ENCODE assay signal across 15 cellular contexts in genomic region chr1:18108313-18109057, GRCh38. TPM values are rescaled to one million over a fixed set of nuclear protein-coding genes. Genes with fewer than 3 reads are reported as not detected.
DNase-seq lines count a peak whose midpoint lies in the region; ATAC-seq and TF ChIP-seq lines count a peak whose summit lies in the region.
"Had no signal": no experiment of that assay in that cellular context is flagged by ENCODE, and none has a peak within 500 bp of the region (broad histone marks: within the 10 kb centered on the region; RNA-seq: fewer than 3 reads in every experiment).

No MANE protein-coding gene starts in this region.

- no peaks in the 10 kb centered on the region for H3K36me3 ChIP-seq in A673 (ENCODE audit: insufficient read depth, low read length, poor library complexity, severe bottlenecking)
- H3K36me3 ChIP-seq in left lung: no peaks in the 10 kb centered on the region
- H3K36me3 ChIP-seq: esophagus squamous epithelium had no signal

- no peak overlapping the region for H3K27ac ChIP-seq in A673 (ENCODE audit: low read depth, low read length, poor library complexity, severe bottlenecking)
- H3K27ac ChIP-seq in left lung: no peak overlapping the region
- H3K27ac ChIP-seq: body of pancreas had no signal

- H3K27me3 Mint-ChIP-seq in nephron progenitor cell (ENCODE audit: low read depth, poor library complexity): peaks cover 98% of the 10 kb centered on the region

- no peak overlapping the region for H3K27ac Mint-ChIP-seq in nephron progenitor cell
- H3K27ac Mint-ChIP-seq: CD4-positive, alpha-beta T cell; natural killer cell had no signal

- POLR2A ChIA-PET in A673 (lab: Charles Lee; ENCODE audit: low non-redundant PET): no interaction called here

- in situ Hi-C loops in GM13977 (cut with MboI; ENCODE audit: low pct_unique_long_range_greater_than_20kb, low sequenced_read_pairs, unreplicated experiment): no loop called here

- H3K36me3 Mint-ChIP-seq in nephron progenitor cell (ENCODE audit: low read depth): no peaks in the 10 kb centered on the region
- H3K36me3 Mint-ChIP-seq: natural killer cell had no signal

- H3K27me3 ChIP-seq in A673 (replicated peaks; ENCODE audit: insufficient read depth, low read depth, low read length, poor library complexity) (peaks cover 53% of the 10 kb centered on the region), left lung (peaks cover 67 to 94% of the 10 kb centered on the region in 2 donors)

- DNase-seq in A673 (ENCODE audit: low spot score) (no peak), GM13977 (ENCODE audit: low spot score) (peak; percentile 25), cerebellar cortex (ENCODE audit: low spot score) (peak; percentile 53), nephron progenitor cell (no peak), left lung (no peak)
- no peak for DNase-seq in activated T-cell treated with anti-CD3 and anti-CD28 coated beads, Interleukin-2, amount 50 U/mL, for 1 hour
- DNase-seq: body of pancreas; CD4-positive, alpha-beta T cell; esophagus squamous epithelium; natural killer cell; NCI-H1436 had no signal

- no peaks in the 10 kb centered on the region for H3K9me3 ChIP-seq in A673 (ENCODE audit: low read depth, low read length, poor library complexity, severe bottlenecking)
- no peaks in the 10 kb centered on the region for H3K9me3 ChIP-seq in left lung
- H3K9me3 ChIP-seq: body of pancreas, esophagus squamous epithelium had no signal

- peaks cover 25% of the 10 kb centered on the region for H3K4me1 Mint-ChIP-seq in nephron progenitor cell

- H3K4me1 ChIP-seq in A673 (ENCODE audit: insufficient read depth, low read length, poor library complexity, severe bottlenecking) (peaks cover 32% of the 10 kb centered on the region), left lung (peaks cover 0 to 11% of the 10 kb centered on the region in 2 donors)

- H3K4me3 ChIP-seq in A673 (ENCODE audit: low read depth, low read length, poor library complexity, severe bottlenecking) (peak overlapping the region; percentile 36), left lung (no peak overlapping the region)
- H3K4me3 ChIP-seq: body of pancreas had no signal

- peak overlapping the region; percentile 74 for H3K4me3 Mint-ChIP-seq in nephron progenitor cell
- H3K4me3 Mint-ChIP-seq: CD4-positive, alpha-beta T cell; natural killer cell had no signal

- CTCF ChIA-PET in A673 (lab: Charles Lee): interaction anchor here (0.6 kb wide), 1 partner anchor 467 kb away, joined by 4 read pairs; no protein-coding TSS in a partner anchor

- ATAC-seq in left lung: no peak
- ATAC-seq in GM21723 (IDR thresholded peaks at IDR 0.05; ENCODE audit: unreplicated experiment): no peak
- no peak for ATAC-seq in GM21619 (IDR thresholded peaks at IDR 0.05; ENCODE audit: unreplicated experiment)
- ATAC-seq: body of pancreas, HepG2 had no signal

- intact Hi-C loops in A673 (cut with micrococcal nuclease; ENCODE audit: unreplicated experiment): no loop called here
- intact Hi-C loops in left lung (cut with DNase I): no loop called here

- no TSS peak for BruUV-seq in A673 (replicated peaks; lab: Mats Ljungman, UMichigan)

- TF ChIP-seq CTCF in A673 (conservative IDR thresholded peaks at IDR 0.05; ENCODE audit: low read depth, low read length): no peak
- no peak for TF ChIP-seq CTCF in GM13977 (IDR thresholded peaks at IDR 0.05; ENCODE audit: extremely low read depth, insufficient read depth, missing control alignments)
- no peak for TF ChIP-seq CTCF in nephron progenitor cell (IDR thresholded peaks at IDR 0.05)
- no peak for TF ChIP-seq CTCF in left lung (IDR thresholded peaks at IDR 0.05)

- H3K9me3 Mint-ChIP-seq in nephron progenitor cell: no peaks in the 10 kb centered on the region
- H3K9me3 Mint-ChIP-seq: CD4-positive, alpha-beta T cell; natural killer cell had no signal

RNA-seq across cellular contexts. Expression of gene IGSF21, which starts 0.9 kb away (rescaled TPM):
- 3.2 and 4.1 TPM in 2 replicates for total RNA-seq in A673 (2021)
- 1 to 10 TPM in 1 of 2 donors, under 1 TPM in 1; 0.61 to 1.2 TPM for total RNA-seq in left lung
- total RNA-seq: CD4-positive, alpha-beta T cell; H4; HepG2; natural killer cell had no signal

Comparison
In these comparisons a context has a peak if more than half of its experiments do, and no peak if none do; other contexts are left out.
1. DNase-seq: peak in GM13977 (single experiment) and cerebellar cortex (single experiment); none in A673 (single experiment), nephron progenitor cell (single experiment), left lung (0 of 2) and activated T-cell treated with anti-CD3 and anti-CD28 coated beads, Interleukin-2, amount 50 U/mL, for 1 hour (single experiment).